In genomic region chr2:237262838-237263771, GRCh38 we compare ENCODE assay signal across 1 cellular context.
TF ChIP-seq lines count a peak whose summit lies in the region.

No MANE protein-coding gene starts in this region.

TF ChIP-seq in A549, 52 proteins besides CTCF, POLR2A, EP300 and RAD21 (continued from another document):
- TF ChIP-seq POLR2AphosphoS2 (conservative IDR thresholded peaks at IDR 0.05; ENCODE audit: low read length), result no peak
- TF ChIP-seq FOXS1 (CRISPR knock-in tag; IDR thresholded peaks at IDR 0.05), result no peak
- no peak for TF ChIP-seq E2F6 (IDR thresholded peaks at IDR 0.05; ENCODE audit: borderline replicate concordance, low read depth)
- TF ChIP-seq ATOH8 (CRISPR knock-in tag; IDR thresholded peaks at IDR 0.05; ENCODE audit: low read depth), result no peak
- no peak for TF ChIP-seq CHD4 (IDR thresholded peaks at IDR 0.05; ENCODE audit: borderline replicate concordance)
- TF ChIP-seq HMGXB4 (CRISPR knock-in tag; IDR thresholded peaks at IDR 0.05; ENCODE audit: borderline replicate concordance), result no peak
- TF ChIP-seq NR3C1 (IDR thresholded peaks at IDR 0.05), result no peak
- TF ChIP-seq FOSB (CRISPR knock-in tag; IDR thresholded peaks at IDR 0.05), result no peak
TF ChIP-seq in A549: peak in this region for 5.
